In genomic region chr5:129459485-129460120, GRCh38 we compare ENCODE assay signal across 10 cellular contexts. TPM values are rescaled to one million over a fixed set of nuclear protein-coding genes. Genes with fewer than 3 reads are reported as not detected.
DNase-seq lines count a peak whose midpoint lies in the region; ATAC-seq and TF ChIP-seq lines count a peak whose summit lies in the region.
"Had no signal": no experiment of that assay in that cellular context is flagged by ENCODE, and none has a peak within 500 bp of the region (broad histone marks: within the 10 kb centered on the region; RNA-seq: fewer than 3 reads in every experiment).

No MANE protein-coding gene starts in this region.

- H2AFZ ChIP-seq in Karpas-422 (ENCODE audit: low read length) = no peak overlapping the region

- H3K4me1 ChIP-seq in stomach smooth muscle (ENCODE audit: control insufficient read depth, insufficient read depth, low read length) (peaks cover 13% of the 10 kb centered on the region), Karpas-422 (ENCODE audit: low read length) (peaks cover 36% of the 10 kb centered on the region)

- no peaks in the 10 kb centered on the region for H4K20me1 ChIP-seq in Karpas-422 (ENCODE audit: insufficient read depth, low read depth, low read length)

- H3K4me3 ChIP-seq in choroid plexus epithelial cell (ENCODE audit: low read depth, low read length) = peak overlapping the region; percentile 29
- H3K4me3 ChIP-seq in stomach smooth muscle (ENCODE audit: low read length in 2 of 2) = peak overlapping the region; percentile 22 to 56
- no peak overlapping the region for H3K4me3 ChIP-seq in Karpas-422 (ENCODE audit: low read length)

- no peaks in the 10 kb centered on the region for H3K9me2 ChIP-seq in Karpas-422 (replicated peaks; ENCODE audit: insufficient read depth, low read length)

- H3K4me2 ChIP-seq in Karpas-422 (ENCODE audit: low read depth, low read length, poor library complexity, severe bottlenecking) = no peak overlapping the region

- no peaks in the 10 kb centered on the region for H3K36me3 ChIP-seq in stomach smooth muscle (ENCODE audit: control insufficient read depth in 2 of 2, insufficient read depth in 2 of 2, low read length in 2 of 2)
- H3K36me3 ChIP-seq in Karpas-422 (ENCODE audit: insufficient read depth, low read length) = no peaks in the 10 kb centered on the region

- no peak overlapping the region for H3K27ac ChIP-seq in stomach smooth muscle (ENCODE audit: low read length)
- H3K27ac ChIP-seq in Karpas-422 (ENCODE audit: low read length) = no peak overlapping the region

- no peak for ATAC-seq in HG03457 (IDR thresholded peaks at IDR 0.05; ENCODE audit: unreplicated experiment)
- no peak for ATAC-seq in HG03175 (IDR thresholded peaks at IDR 0.05; ENCODE audit: unreplicated experiment)
- ATAC-seq: HCT116 had no signal

- no peaks in the 10 kb centered on the region for H3K79me2 ChIP-seq in Karpas-422 (ENCODE audit: low read length)

- DNase-seq in HuH-7.5 (ENCODE audit: low spot score) = peak; percentile 34
- DNase-seq in choroid plexus epithelial cell (ENCODE audit: low read depth) = peak; percentile 39
- peak; percentile 35 for DNase-seq in kidney tubule cell (ENCODE audit: low spot score)
- DNase-seq in NCI-H128 (lab: John Stamatoyannopoulos, UW; ENCODE audit: unreplicated experiment) = no peak
- DNase-seq in Karpas-422 = no peak

- no peak for TF ChIP-seq CTCF in choroid plexus epithelial cell (conservative IDR thresholded peaks at IDR 0.05; ENCODE audit: low read depth, low read length)

- H3K27me3 ChIP-seq in stomach smooth muscle (ENCODE audit: control insufficient read depth in 1 of 2, insufficient read depth in 2 of 2, low read length in 2 of 2) (peaks cover 11 to 35% of the 10 kb centered on the region in 2 donors), Karpas-422 (ENCODE audit: low read length) (no peaks in the 10 kb centered on the region)

- H3K9ac ChIP-seq in stomach smooth muscle (ENCODE audit: low read length in 2 of 2) (no peak overlapping the region), Karpas-422 (ENCODE audit: low read length) (no peak overlapping the region)

- H3K9me3 ChIP-seq in stomach smooth muscle (ENCODE audit: control insufficient read depth in 2 of 2, low read length in 2 of 2) (no peaks in the 10 kb centered on the region), Karpas-422 (ENCODE audit: low read length) (no peaks in the 10 kb centered on the region)

RNA-seq across cellular contexts. Expression of gene ADAMTS19, which starts 0.5 kb away (rescaled TPM):
- 2.5 and 3.1 TPM in 2 replicates for total RNA-seq in Karpas-422 (2014; rRNA removed; shearing (Covaris generic); ENCODE audit: low replicate concordance)
- total RNA-seq: T-helper 1 cell treated with Interleukin-12 subunit alpha and Interleukin-12 subunit beta and Interleukin-4 antibody, amounts not matched to agents 30 ng/mL and 1 ng/mL, for 36 hours had no signal

Comparison
In these comparisons a context has a peak if more than half of its experiments do, and no peak if none do; other contexts are left out.
1. DNase-seq: peak in HuH-7.5 (single experiment), choroid plexus epithelial cell (single experiment) and kidney tubule cell (single experiment); none in NCI-H128 (single experiment) and Karpas-422 (single experiment).